17 cellular contexts compared by ENCODE assay signal in the genomic region with DNA sequence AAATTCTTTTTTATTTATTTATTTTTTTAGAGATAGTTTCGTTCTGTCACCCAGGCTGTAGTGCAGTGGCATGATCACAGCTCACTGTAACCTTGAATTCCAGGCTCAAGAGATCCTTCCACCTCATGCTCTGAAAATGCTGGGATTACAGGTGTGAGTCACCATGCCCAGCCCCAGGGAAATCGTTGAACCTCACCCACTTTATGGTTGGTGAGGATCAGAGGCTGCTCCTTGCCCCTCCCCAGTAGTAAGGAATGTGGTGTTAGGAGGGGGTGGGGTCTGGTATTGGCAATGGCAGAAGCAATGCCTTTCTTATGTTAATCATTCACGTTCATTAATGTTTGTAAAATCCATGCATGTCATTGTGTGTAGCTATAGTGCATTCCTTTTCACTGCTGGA.
DNase-seq lines count a peak whose midpoint lies in the region; FAIRE-seq and TF ChIP-seq lines count a peak whose summit lies in the region.
"Had no signal": no experiment of that assay in that cellular context is flagged by ENCODE, and none has a peak within 500 bp of the region (broad histone marks: within the 10 kb centered on the region; RNA-seq: fewer than 3 reads in every experiment).

No MANE protein-coding gene starts in this region.

- no peaks in the 10 kb centered on the region for H3K4me1 Mint-ChIP-seq in type B pancreatic cell (ENCODE audit: unreplicated experiment)
- H3K4me1 Mint-ChIP-seq: activated T-helper 17 cell treated with anti-CD3 and anti-CD28 coated beads, Interleukin-2, amount 50 U/mL, for 72 hours; nephron progenitor cell had no signal

- peaks cover 8% of the 10 kb centered on the region for H3K27me3 Mint-ChIP-seq in type B pancreatic cell

- DNase-seq in Caki2 (ENCODE audit: low read depth): peak; percentile 84
- peak; percentile 34 for DNase-seq in HTR-8/SVneo (ENCODE audit: insufficient read length, low spot score)
- peak; percentile 74 for DNase-seq in bronchial epithelial cell (ENCODE audit: low read depth)
- DNase-seq in left kidney (ENCODE audit: low read depth, low spot score): peak; percentile 47
- DNase-seq in NCI-H526 (lab: John Stamatoyannopoulos, UW): no peak
- no peak for DNase-seq in type B pancreatic cell (ENCODE audit: extremely low spot score, unreplicated experiment)
- no peak for DNase-seq in NCI-H1930 (lab: John Stamatoyannopoulos, UW)
- no peak for DNase-seq in stimulated activated CD4-positive, alpha-beta T cell treated with anti-CD3 and anti-CD28 coated beads, Interleukin-1b, Interleukin-23, amount 100 ng/mL, for 48 hours
- DNase-seq: COR-L47; cortex of kidney; nephron progenitor cell; NK-92 treated with Interleukin-12 subunit alpha and Interleukin-12 subunit beta, amount 100 ng/mL, for 24 hours; right cardiac atrium; testis had no signal

- H3K27ac Mint-ChIP-seq in type B pancreatic cell: no peak overlapping the region
- H3K27ac Mint-ChIP-seq: activated T-helper 17 cell treated with anti-CD3 and anti-CD28 coated beads, Interleukin-2, amount 50 U/mL, for 72 hours; nephron progenitor cell had no signal

- peak; percentile 62 for FAIRE-seq in HTR-8/SVneo (lab: Jason Lieb, UNC)
- no peak for FAIRE-seq in bronchial epithelial cell (lab: Jason Lieb, UNC)

- H3K27me3 ChIP-seq in bronchial epithelial cell (ENCODE audit: control insufficient read depth, insufficient read depth, low read length): no peaks in the 10 kb centered on the region
- H3K27me3 ChIP-seq: testis had no signal

- no peaks in the 10 kb centered on the region for H3K36me3 Mint-ChIP-seq in type B pancreatic cell

- no peak overlapping the region for H3K4me3 Mint-ChIP-seq in type B pancreatic cell
- H3K4me3 Mint-ChIP-seq: activated T-helper 17 cell treated with anti-CD3 and anti-CD28 coated beads, Interleukin-2, amount 50 U/mL, for 72 hours; nephron progenitor cell had no signal

- no peaks in the 10 kb centered on the region for H3K36me3 ChIP-seq in bronchial epithelial cell (ENCODE audit: control insufficient read depth, insufficient read depth, low read length)

- TF ChIP-seq CTCF in bronchial epithelial cell (IDR thresholded peaks at IDR 0.05; ENCODE audit: insufficient read depth, low read length, severe bottlenecking) (no peak), type B pancreatic cell (conservative IDR thresholded peaks at IDR 0.05) (no peak)

- no peak overlapping the region for H3K4me3 ChIP-seq in bronchial epithelial cell (ENCODE audit: low read depth, low read length)
- H3K4me3 ChIP-seq: lung, SK-N-MC, testis had no signal

- H3K9me3 Mint-ChIP-seq in type B pancreatic cell: no peaks in the 10 kb centered on the region
- H3K9me3 Mint-ChIP-seq: activated T-helper 17 cell treated with anti-CD3 and anti-CD28 coated beads, Interleukin-2, amount 50 U/mL, for 72 hours; nephron progenitor cell had no signal

- in situ Hi-C loops in Caki2 (cut with HindIII; ENCODE audit: low pct_unique_long_range_greater_than_20kb, low sequenced_read_pairs): no loop called here

Comparison
In these comparisons a context has a peak if more than half of its experiments do, and no peak if none do; other contexts are left out.
1. DNase-seq: peak in Caki2 (single experiment), HTR-8/SVneo (single experiment), bronchial epithelial cell (single experiment) and left kidney (single experiment); none in NCI-H526 (0 of 2), type B pancreatic cell (single experiment), NCI-H1930 (0 of 2) and stimulated activated CD4-positive, alpha-beta T cell treated with anti-CD3 and anti-CD28 coated beads, Interleukin-1b, Interleukin-23, amount 100 ng/mL, for 48 hours (single experiment).